In genomic region chrX:123731987-123732678, GRCh38 we compare ENCODE assay signal across 8 cellular contexts. TPM values are rescaled to one million over a fixed set of nuclear protein-coding genes. Genes with fewer than 3 reads are reported as not detected.
A peak's percentile ranks its signal among the peaks of the same experiment; 100 is the strongest.
DNase-seq lines count a peak whose midpoint lies in the region; ATAC-seq and TF ChIP-seq lines count a peak whose summit lies in the region.

No MANE protein-coding gene starts in this region.

- no peaks in the 10 kb centered on the region for H3K9me3 ChIP-seq in CD4-positive, alpha-beta memory T cell (ENCODE audit: control insufficient read depth in 1 of 2, low read length in 2 of 2)
- H3K9me3 ChIP-seq in HUES64 (ENCODE audit: insufficient read depth, low read depth, low read length): no peaks in the 10 kb centered on the region
- peaks cover 0 to 4% (median 0%) of the 10 kb centered on the region in 11 donors for H3K9me3 ChIP-seq in heart right ventricle

- H3K27me3 Mint-ChIP-seq in CD4-positive, alpha-beta memory T cell: no peaks in the 10 kb centered on the region

- CTCF ChIA-PET in CD4-positive, alpha-beta memory T cell (lab: Charles Lee; ENCODE audit: partially characterized antibody): interaction anchor here (1.2 kb wide), 1 partner anchor 46 kb away, joined by 3 read pairs; no protein-coding TSS in a partner anchor

- ATAC-seq in GM19395 (IDR thresholded peaks at IDR 0.05; ENCODE audit: unreplicated experiment) (peak; percentile 17), heart right ventricle (peak; percentile 31 to 77 (median 62))

- no peaks in the 10 kb centered on the region for H3K27me3 ChIP-seq in CD4-positive, alpha-beta memory T cell (ENCODE audit: insufficient read depth, low read length)
- H3K27me3 ChIP-seq in HUES64 (ENCODE audit: insufficient read depth, low read length): no peaks in the 10 kb centered on the region
- H3K27me3 ChIP-seq in heart right ventricle: no peaks in the 10 kb centered on the region

- POLR2A ChIA-PET in CD4-positive, alpha-beta memory T cell (lab: Charles Lee; ENCODE audit: partially characterized antibody): interaction anchor here (1.2 to 1.6 kb wide), 2 partner anchors 33 to 35 kb away, joined by 3 to 6 read pairs; no protein-coding TSS in a partner anchor

- WGBS in HUES64: under 1% methylated on average over 42 of the region's 43 CpGs
- 0 to 1% methylated on average over 42 to 43 of the region's 43 CpGs for WGBS in heart right ventricle, 2 donors

- H3K9me3 Mint-ChIP-seq in CD4-positive, alpha-beta memory T cell: no peaks in the 10 kb centered on the region

- H3K4me1 Mint-ChIP-seq in CD4-positive, alpha-beta memory T cell: peaks cover 16 to 55% (median 33%) of the 10 kb centered on the region in 4 donors

- peak overlapping the region; percentile 95 for H3K9ac ChIP-seq in HUES64 (ENCODE audit: low read depth, low read length)

- H3K4me3 Mint-ChIP-seq in CD4-positive, alpha-beta memory T cell: peak overlapping the region; percentile 86 to 97 (median 96)

- intact Hi-C loops in CD4-positive, alpha-beta memory T cell (cut with micrococcal nuclease): loop anchor here (2.0 kb wide), 1 partner anchor 129 kb away; the partner anchor contains the start of gene XIAP
- intact Hi-C loops in heart right ventricle (cut with DNase I): no loop called here

- H3K27ac ChIP-seq in CD4-positive, alpha-beta memory T cell (ENCODE audit: low read depth, low read length): peak overlapping the region; percentile 66
- H3K27ac ChIP-seq in HUES64 (ENCODE audit: low read depth, low read length) (peak overlapping the region; percentile 72; the same call in 1 of the 2 replicates), heart right ventricle (peak overlapping the region in 9 of 10 donors; percentile 61 to 90 (median 80))

- peak overlapping the region; percentile 77 to 96 (median 94) for H3K27ac Mint-ChIP-seq in CD4-positive, alpha-beta memory T cell

- H3K36me3 ChIP-seq in CD4-positive, alpha-beta memory T cell (ENCODE audit: insufficient read depth, low read length): no peaks in the 10 kb centered on the region
- H3K36me3 ChIP-seq in HUES64 (ENCODE audit: insufficient read depth, low read length) (0 out of 2 replicates have a peak, but pooled peaks cover 2% of the 10 kb centered on the region), heart right ventricle (peaks cover 0 to 3% (median 0%) of the 10 kb centered on the region in 9 donors)

- peak in 1 of 5 donors; percentile 3 for DNase-seq in CD4-positive, alpha-beta memory T cell
- DNase-seq in activated naive CD4-positive, alpha-beta T cell treated with anti-CD3 and anti-CD28 coated beads, Interleukin-2, amount 50 U/mL, for 16 hours: peak; percentile 9
- no peak for DNase-seq in heart right ventricle
- peak; percentile 2 for DNase-seq in putamen (ENCODE audit: low spot score)
- no peak for DNase-seq in T1000 (lab: John Stamatoyannopoulos, UW)
- no peak for DNase-seq in effector CD8-positive, alpha-beta T cell (lab: John Stamatoyannopoulos, UW)

- H3K36me3 Mint-ChIP-seq in CD4-positive, alpha-beta memory T cell: peaks cover 0 to 14% of the 10 kb centered on the region in 2 donors

- peak overlapping the region; percentile 47 to 66 for H3K4me3 ChIP-seq in CD4-positive, alpha-beta memory T cell (ENCODE audit: low read length in 2 of 2)
- H3K4me3 ChIP-seq in HUES64 (ENCODE audit: low read length) (peak overlapping the region; percentile 97), heart right ventricle (peak overlapping the region; percentile 65 to 93 (median 82))

- TF ChIP-seq CTCF in heart right ventricle (IDR thresholded peaks at IDR 0.05): no peak

- peaks cover 41% of the 10 kb centered on the region for H3K4me1 ChIP-seq in CD4-positive, alpha-beta memory T cell (ENCODE audit: insufficient read depth, low read length)
- H3K4me1 ChIP-seq in HUES64 (ENCODE audit: insufficient read depth, low read length) (no peaks in the 10 kb centered on the region), heart right ventricle (peaks cover 0 to 34% (median 23%) of the 10 kb centered on the region in 9 donors)

RNA-seq across cellular contexts. Expression of gene THOC2, which starts 0.7 kb away (rescaled TPM):
- 100 to 1,000 TPM; 100 to 104 TPM for total RNA-seq in CD4-positive, alpha-beta memory T cell
- polyA plus RNA-seq in CD4-positive, alpha-beta memory T cell: 10 to 100 TPM; 22.0 to 43.7 TPM
- 50.1 TPM for polyA plus RNA-seq in HUES64 (2013, experiment 1 of 2)
- polyA plus RNA-seq in HUES64 (2013, experiment 2 of 2): 44.8 TPM
- 10 to 100 TPM; 18.5 to 33.0 (median 23.5) TPM for total RNA-seq in heart right ventricle
- 10 to 100 TPM; 16.8 to 70.2 TPM for polyA plus RNA-seq in heart right ventricle

Comparison
In these comparisons a context has a peak if more than half of its experiments do, and no peak if none do; other contexts are left out.
1. DNase-seq: peak in activated naive CD4-positive, alpha-beta T cell treated with anti-CD3 and anti-CD28 coated beads, Interleukin-2, amount 50 U/mL, for 16 hours (single experiment) and putamen (single experiment); none in heart right ventricle (0 of 2), T1000 (single experiment) and effector CD8-positive, alpha-beta T cell (single experiment).
2. Peak in every context shown above with its lines, with median percentiles within 50 percentile points of each other: H3K27ac ChIP-seq and H3K4me3 ChIP-seq.